8 cellular contexts compared by ENCODE assay signal in genomic region chr14:52790011-52790755, GRCh38. TPM values are rescaled to one million over a fixed set of nuclear protein-coding genes. Genes with fewer than 3 reads are reported as not detected.
DNase-seq lines count a peak whose midpoint lies in the region; ATAC-seq and TF ChIP-seq lines count a peak whose summit lies in the region.

No MANE protein-coding gene starts in this region.

- no peaks in the 10 kb centered on the region for H3K27me3 ChIP-seq in CD4-positive, CD25-positive, alpha-beta regulatory T cell (ENCODE audit: control insufficient read depth, insufficient read depth, low read length)
- H3K27me3 ChIP-seq in HUES6 (ENCODE audit: control insufficient read depth, insufficient read depth, low read length) (no peaks in the 10 kb centered on the region), mammary epithelial cell (ENCODE audit: insufficient read depth, low read length) (no peaks in the 10 kb centered on the region), mucosa of rectum (ENCODE audit: control insufficient read depth in 2 of 2, insufficient read depth in 2 of 2, low read length in 2 of 2) (no peaks in the 10 kb centered on the region)

- in situ Hi-C loops in mammary epithelial cell (cut with MboI; ENCODE audit: low sequenced_read_pairs in 2 of 2), result no loop called here

- no peak for ATAC-seq in CD4-positive, CD25-positive, alpha-beta regulatory T cell (ENCODE audit: low read depth in 2 of 2)
- ATAC-seq in HG03097 (IDR thresholded peaks at IDR 0.05; ENCODE audit: low FRiP score, unreplicated experiment) (no peak), GM18873 (IDR thresholded peaks at IDR 0.05; ENCODE audit: low FRiP score, unreplicated experiment) (no peak), HG02852 (IDR thresholded peaks at IDR 0.05; ENCODE audit: unreplicated experiment) (no peak), GM21825 (IDR thresholded peaks at IDR 0.05; ENCODE audit: unreplicated experiment) (no peak)

- H3K4me3 ChIP-seq in CD4-positive, CD25-positive, alpha-beta regulatory T cell (ENCODE audit: low read depth, low read length), result peak overlapping the region; percentile 83
- H3K4me3 ChIP-seq in HUES6 (ENCODE audit: low read depth, low read length) (peak overlapping the region; percentile 77), mammary epithelial cell (replicated peaks in 1 of 3; ENCODE audit: insufficient read depth in 1 of 3, low read depth in 2 of 3, low read length in 3 of 3) (peak overlapping the region; percentile 79 to 91 (median 87)), mucosa of rectum (ENCODE audit: low read length in 2 of 2) (peak overlapping the region; percentile 92 to 93)

- peaks cover 0 to 2% (median 0%) of the 10 kb centered on the region in 7 donors for H3K9me3 Mint-ChIP-seq in CD4-positive, CD25-positive, alpha-beta regulatory T cell

- BruUV-seq in mammary epithelial cell (replicated peaks; lab: Mats Ljungman, UMichigan), result TSS peak; percentile 21

- no peak overlapping the region for H3K27ac ChIP-seq in CD4-positive, CD25-positive, alpha-beta regulatory T cell (ENCODE audit: insufficient read depth, low read length, poor library complexity, severe bottlenecking)
- no peak overlapping the region for H3K27ac ChIP-seq in HUES6 (ENCODE audit: low read depth, low read length)
- H3K27ac ChIP-seq in mammary epithelial cell (ENCODE audit: insufficient read depth, low read depth, low read length), result peak overlapping the region; percentile 52
- peak overlapping the region; percentile 88 to 91 for H3K27ac ChIP-seq in mucosa of rectum (ENCODE audit: low read depth in 2 of 2, low read length in 2 of 2)

- peaks cover 38 to 49% (median 40%) of the 10 kb centered on the region in 4 donors for H3K4me1 Mint-ChIP-seq in CD4-positive, CD25-positive, alpha-beta regulatory T cell

- dilution Hi-C loops in mammary epithelial cell (cut with HindIII; ENCODE audit: low sequenced_read_pairs), result no loop called here

- H4K20me1 ChIP-seq in mammary epithelial cell (ENCODE audit: insufficient read depth, low read length), result no peaks in the 10 kb centered on the region

- H3K4me3 Mint-ChIP-seq in CD4-positive, CD25-positive, alpha-beta regulatory T cell, result peak overlapping the region; percentile 84 to 96 (median 93)

- no peak for DNase-seq in CD4-positive, CD25-positive, alpha-beta regulatory T cell
- no peak for DNase-seq in mammary epithelial cell

- no peaks in the 10 kb centered on the region for H3K36me3 Mint-ChIP-seq in CD4-positive, CD25-positive, alpha-beta regulatory T cell

- no peaks in the 10 kb centered on the region for H3K27me3 Mint-ChIP-seq in CD4-positive, CD25-positive, alpha-beta regulatory T cell

- CTCF ChIA-PET in mammary epithelial cell (lab: Charles Lee; ENCODE audit: low non-redundant PET), result interaction anchor here (0.6 kb wide), 1 partner anchor 121 kb away, joined by 4 read pairs; no protein-coding TSS in a partner anchor

- H3K4me1 ChIP-seq in CD4-positive, CD25-positive, alpha-beta regulatory T cell (ENCODE audit: control insufficient read depth, insufficient read depth, low read length, poor library complexity, severe bottlenecking), result peaks cover 22% of the 10 kb centered on the region
- H3K4me1 ChIP-seq in HUES6 (ENCODE audit: control insufficient read depth, insufficient read depth, low read length) (peaks cover 7% of the 10 kb centered on the region), mammary epithelial cell (ENCODE audit: insufficient read depth, low read length) (peaks cover 9% of the 10 kb centered on the region), mucosa of rectum (ENCODE audit: control insufficient read depth in 2 of 2, insufficient read depth in 2 of 2, low read length in 2 of 2) (peaks cover 0 to 9% of the 10 kb centered on the region in 2 donors)

- H3K27ac Mint-ChIP-seq in CD4-positive, CD25-positive, alpha-beta regulatory T cell, result peak overlapping the region; percentile 88 to 94 (median 90)

- H3K4me2 ChIP-seq in mammary epithelial cell (ENCODE audit: insufficient read depth, low read depth, low read length), result peak overlapping the region; percentile 81

- peaks cover 59% of the 10 kb centered on the region for H3K79me2 ChIP-seq in mammary epithelial cell (ENCODE audit: insufficient read depth, low read length)

- TF ChIP-seq CTCF in mammary epithelial cell (conservative IDR thresholded peaks at IDR 0.05 in 1 of 2, IDR thresholded peaks at IDR 0.05 in 1 of 2; ENCODE audit: extremely low read depth in 1 of 2, insufficient read depth in 1 of 2, low read depth in 1 of 2, low read length in 2 of 2), result no peak

- no peaks in the 10 kb centered on the region for H3K9me3 ChIP-seq in CD4-positive, CD25-positive, alpha-beta regulatory T cell (ENCODE audit: control insufficient read depth in 2 of 2, low read length in 2 of 2)
- no peaks in the 10 kb centered on the region for H3K9me3 ChIP-seq in HUES6 (ENCODE audit: control insufficient read depth, insufficient read depth, low read depth, low read length)
- H3K9me3 ChIP-seq in mammary epithelial cell (replicated peaks; ENCODE audit: insufficient read depth, low read length), result no peaks in the 10 kb centered on the region
- H3K9me3 ChIP-seq in mucosa of rectum (ENCODE audit: control insufficient read depth in 2 of 2, low read length in 2 of 2), result no peaks in the 10 kb centered on the region

- H3K36me3 ChIP-seq in CD4-positive, CD25-positive, alpha-beta regulatory T cell (ENCODE audit: control insufficient read depth, insufficient read depth, low read length), result no peaks in the 10 kb centered on the region
- H3K36me3 ChIP-seq in HUES6 (ENCODE audit: control insufficient read depth, insufficient read depth, low read length), result no peaks in the 10 kb centered on the region
- H3K36me3 ChIP-seq in mammary epithelial cell (ENCODE audit: insufficient read depth, low read length), result no peaks in the 10 kb centered on the region
- H3K36me3 ChIP-seq in mucosa of rectum (ENCODE audit: control insufficient read depth in 2 of 2, insufficient read depth in 2 of 2, low read length in 2 of 2), result no peaks in the 10 kb centered on the region

- peak overlapping the region; percentile 73 for H3K9ac ChIP-seq in HUES6 (ENCODE audit: low read length)
- peak overlapping the region; percentile 58 for H3K9ac ChIP-seq in mammary epithelial cell (ENCODE audit: insufficient read depth, low read length)
- H3K9ac ChIP-seq in mucosa of rectum (ENCODE audit: low read depth in 1 of 2, low read length in 2 of 2), result peak overlapping the region; percentile 80 to 87

- 73% methylated on average over 18 of the region's 18 CpGs for WGBS in mammary epithelial cell (ENCODE audit: low coverage, missing lambda C conversion rate)

- peak overlapping the region; percentile 92 for H2AFZ ChIP-seq in mammary epithelial cell (ENCODE audit: low read depth, low read length)

- intact Hi-C loops in mammary epithelial cell (cut with micrococcal nuclease), result loop anchor here (2.0 to 5.0 kb wide), 2 partner anchors 237 to 362 kb away; partner anchors contain the start of genes DDHD1, GPR137C and TXNDC16

RNA-seq across cellular contexts. Expression of gene GNPNAT1, which starts 1.2 kb away (rescaled TPM):
- total RNA-seq in CD4-positive, CD25-positive, alpha-beta regulatory T cell, result 7.9 TPM
- polyA plus RNA-seq in CD4-positive, CD25-positive, alpha-beta regulatory T cell, result 10 to 100 TPM; 13.7 to 14.2 (median 13.9) TPM
- 10 to 100 TPM; 24.0 to 44.9 TPM for total RNA-seq in mammary epithelial cell
- polyA plus RNA-seq in mammary epithelial cell, result 23.4 TPM
- polyA minus RNA-seq in mammary epithelial cell, result 27.6 TPM

Comparison
In these comparisons a context has a peak if more than half of its experiments do, and no peak if none do; other contexts are left out.
1. H3K27ac ChIP-seq: peak in mammary epithelial cell (single experiment) and mucosa of rectum (2 of 2); none in CD4-positive, CD25-positive, alpha-beta regulatory T cell (single experiment) and HUES6 (single experiment).
2. Peak in every context shown above with its lines, with median percentiles within 50 percentile points of each other: H3K4me3 ChIP-seq and H3K9ac ChIP-seq.